ENCODE assay signal across 20 cellular contexts in the genomic region with DNA sequence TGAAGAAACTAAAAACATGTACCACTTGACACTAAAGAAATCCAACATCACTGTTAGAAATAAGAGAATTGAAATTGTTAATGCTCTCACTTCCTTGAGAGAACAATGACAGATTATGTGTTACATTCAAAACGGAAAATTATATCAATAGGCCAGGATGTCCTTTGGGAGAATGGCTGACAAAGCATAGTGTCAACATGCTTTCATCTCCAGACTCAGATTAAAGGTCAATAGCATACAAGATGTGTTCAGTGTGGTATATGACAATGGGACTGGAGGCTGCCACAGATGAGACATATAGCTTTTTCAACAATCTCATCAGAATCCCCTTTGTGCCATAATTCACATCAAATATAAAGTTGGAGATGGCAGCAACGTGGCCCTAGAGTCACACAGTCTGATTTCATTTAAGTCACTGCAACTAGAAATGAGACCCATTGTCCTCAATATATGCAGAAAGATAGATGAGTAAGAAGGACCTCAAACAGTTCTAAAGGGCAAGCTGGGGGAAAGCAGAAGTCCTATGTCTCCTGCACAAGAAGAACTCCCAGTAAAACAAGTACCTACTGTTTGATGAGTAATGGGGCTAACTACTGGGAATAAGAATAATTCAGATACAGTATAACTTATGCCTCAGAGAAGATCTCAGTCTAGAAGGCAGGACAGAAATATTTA.
DNase-seq lines count a peak whose midpoint lies in the region; ATAC-seq and TF ChIP-seq lines count a peak whose summit lies in the region.
"Had no signal": no experiment of that assay in that cellular context is flagged by ENCODE, and none has a peak within 500 bp of the region (broad histone marks: within the 10 kb centered on the region; RNA-seq: fewer than 3 reads in every experiment).

No MANE protein-coding gene starts in this region.

- H3K36me3 ChIP-seq in neural cell (ENCODE audit: insufficient read depth, low read length) (no peaks in the 10 kb centered on the region), upper lobe of right lung (no peaks in the 10 kb centered on the region)
- H3K36me3 ChIP-seq: BLaER1 had no signal

- H3K79me2 ChIP-seq in neural cell (replicated peaks; ENCODE audit: insufficient read depth, low read length) = no peaks in the 10 kb centered on the region

- H3K9me2 ChIP-seq in neural cell (ENCODE audit: insufficient read depth, low read length) = no peaks in the 10 kb centered on the region
- H3K9me2 ChIP-seq: SK-N-SH had no signal

- H3K9me3 ChIP-seq in neural cell (ENCODE audit: low read length) (no peaks in the 10 kb centered on the region), upper lobe of right lung (no peaks in the 10 kb centered on the region)
- H3K9me3 ChIP-seq: SK-N-SH had no signal

- TF ChIP-seq RAD21 in neural cell (conservative IDR thresholded peaks at IDR 0.05) = no peak

- H3K27ac ChIP-seq in neural cell (ENCODE audit: low read length) = no peak overlapping the region
- H3K27ac ChIP-seq in upper lobe of right lung = no peak overlapping the region
- H3K27ac ChIP-seq: BLaER1, HL-60 had no signal

- no peaks in the 10 kb centered on the region for H3F3A ChIP-seq in neural cell (ENCODE audit: insufficient read depth, low read length, poor library complexity, severe bottlenecking)

- H3K4me3 ChIP-seq in neural cell (ENCODE audit: low read length) (no peak overlapping the region), upper lobe of right lung (no peak overlapping the region)
- H3K4me3 ChIP-seq: BLaER1 had no signal

- no peak overlapping the region for H3K4me2 ChIP-seq in neural cell (ENCODE audit: low read length)
- H3K4me2 ChIP-seq: BLaER1, SK-N-SH had no signal

- no peak overlapping the region for H3K9ac ChIP-seq in neural cell (ENCODE audit: low read length)
- H3K9ac ChIP-seq: BLaER1, SK-N-SH had no signal

- H3K27me3 ChIP-seq in neural cell (ENCODE audit: insufficient read depth, low read depth, low read length) (no peaks in the 10 kb centered on the region), upper lobe of right lung (no peaks in the 10 kb centered on the region)
- H3K27me3 ChIP-seq: BLaER1 had no signal

- TF ChIP-seq EP300 in neural cell (conservative IDR thresholded peaks at IDR 0.05; ENCODE audit: poor library complexity, severe bottlenecking) = peak; percentile 75

- peak; percentile 38 to 41 for DNase-seq in NCI-H446 (lab: John Stamatoyannopoulos, UW)
- no peak for DNase-seq in NCI-H446 treated with DMSO at 0.1 percent for 48 hours (lab: John Stamatoyannopoulos, UW)
- peak; percentile 6 for DNase-seq in DMS153 treated with DMSO at 0.1 percent for 48 hours (lab: John Stamatoyannopoulos, UW; ENCODE audit: unreplicated experiment)
- DNase-seq in NCI-H2227 treated with DMSO at 0.1 percent for 48 hours (lab: John Stamatoyannopoulos, UW) = peak; percentile 24
- DNase-seq in upper lobe of right lung = no peak
- DNase-seq in GM10266 (ENCODE audit: extremely low spot score) = no peak
- DNase-seq: CD4-positive, CD25-positive, alpha-beta regulatory T cell; DND-41; HCEC 1CT; NCI-H1092; NCI-H1417 treated with DMSO at 0.1 percent for 48 hours; NCI-H187 treated with DMSO at 0.1 percent for 48 hours; NCI-H510A treated with DMSO at 0.1 percent for 48 hours; NCI-H774; SK-N-SH; T-helper 17 cell had no signal

- intact Hi-C loops in upper lobe of right lung (cut with DNase I) = no loop called here

- H3K4me1 ChIP-seq in upper lobe of right lung = no peaks in the 10 kb centered on the region
- H3K4me1 ChIP-seq: BLaER1 had no signal

- no peak overlapping the region for H2AFZ ChIP-seq in neural cell (ENCODE audit: low read depth, low read length)

- TF ChIP-seq CTCF in neural cell (IDR thresholded peaks at IDR 0.05; ENCODE audit: poor library complexity, severe bottlenecking) (no peak), upper lobe of right lung (IDR thresholded peaks at IDR 0.05) (no peak), GM10266 (IDR thresholded peaks at IDR 0.05; ENCODE audit: control insufficient read depth, insufficient read depth, low read depth, missing control alignments) (no peak)

- no peak for ATAC-seq in upper lobe of right lung
- ATAC-seq in HG02678 (IDR thresholded peaks at IDR 0.05; ENCODE audit: unreplicated experiment) = no peak
- ATAC-seq: T-helper 17 cell had no signal

- no peaks in the 10 kb centered on the region for H4K20me1 ChIP-seq in neural cell (ENCODE audit: insufficient read depth)
- H4K20me1 ChIP-seq: BLaER1 had no signal

TF ChIP-seq in neural cell, 6 proteins besides CTCF, POLR2A, EP300 and RAD21:
- TF ChIP-seq SMC3 (conservative IDR thresholded peaks at IDR 0.05; ENCODE audit: poor library complexity) = no peak
- peak; percentile 79 for TF ChIP-seq POLR2AphosphoS5 (IDR thresholded peaks at IDR 0.05)
- TF ChIP-seq MXI1 (conservative IDR thresholded peaks at IDR 0.05; ENCODE audit: poor library complexity, severe bottlenecking) = no peak

Comparison
In these comparisons a context has a peak if more than half of its experiments do, and no peak if none do; other contexts are left out.
1. DNase-seq: peak in NCI-H446 (2 of 2), DMS153 treated with DMSO at 0.1 percent for 48 hours (single experiment) and NCI-H2227 treated with DMSO at 0.1 percent for 48 hours (single experiment); none in NCI-H446 treated with DMSO at 0.1 percent for 48 hours (single experiment), upper lobe of right lung (single experiment) and GM10266 (single experiment).